ENCODE assay signal across 8 cellular contexts in genomic region chrX:154486052-154486395, GRCh38. TPM values are rescaled to one million over a fixed set of nuclear protein-coding genes. Genes with fewer than 3 reads are reported as not detected.
DNase-seq lines count a peak whose midpoint lies in the region; ATAC-seq and TF ChIP-seq lines count a peak whose summit lies in the region.

No MANE protein-coding gene starts in this region.

- no peaks in the 10 kb centered on the region for H3K9me3 Mint-ChIP-seq in CD4-positive, CD25-positive, alpha-beta regulatory T cell

- H3K4me1 ChIP-seq in CD4-positive, CD25-positive, alpha-beta regulatory T cell (ENCODE audit: control insufficient read depth, insufficient read depth, low read length, poor library complexity, severe bottlenecking), result peaks cover 32% of the 10 kb centered on the region
- peaks cover 66% of the 10 kb centered on the region for H3K4me1 ChIP-seq in Karpas-422 (ENCODE audit: low read length)
- H3K4me1 ChIP-seq in adrenal gland (replicated peaks in 1 of 2), result peaks cover 5 to 14% of the 10 kb centered on the region in 2 donors

- no peak overlapping the region for H3K27ac Mint-ChIP-seq in CD4-positive, CD25-positive, alpha-beta regulatory T cell

- no peaks in the 10 kb centered on the region for H3K27me3 Mint-ChIP-seq in CD4-positive, CD25-positive, alpha-beta regulatory T cell

- no peak overlapping the region for H3K4me3 ChIP-seq in CD4-positive, CD25-positive, alpha-beta regulatory T cell (ENCODE audit: low read depth, low read length)
- peak overlapping the region; percentile 78 for H3K4me3 ChIP-seq in Karpas-422 (ENCODE audit: low read length)
- peak overlapping the region in 3 of 4 donors; percentile 32 to 73 (median 32) for H3K4me3 ChIP-seq in adrenal gland
- peak overlapping the region; percentile 44 for H3K4me3 ChIP-seq in iPS-18c (ENCODE audit: insufficient read depth, low read depth, low read length)

- peak in 1 of 2 donors; percentile 8 for ATAC-seq in CD4-positive, CD25-positive, alpha-beta regulatory T cell (ENCODE audit: low read depth in 2 of 2)
- ATAC-seq in HG03280 (IDR thresholded peaks at IDR 0.05; ENCODE audit: unreplicated experiment), result no peak

- H2AFZ ChIP-seq in Karpas-422 (ENCODE audit: low read length), result no peak overlapping the region

- peak overlapping the region; percentile 81 for H3K4me2 ChIP-seq in Karpas-422 (ENCODE audit: low read depth, low read length, poor library complexity, severe bottlenecking)

- H3K4me1 Mint-ChIP-seq in CD4-positive, CD25-positive, alpha-beta regulatory T cell, result peaks cover 0 to 52% (median 9%) of the 10 kb centered on the region in 4 donors

- peaks cover 32% of the 10 kb centered on the region for H3K79me2 ChIP-seq in Karpas-422 (ENCODE audit: low read length)

- H3K9ac ChIP-seq in Karpas-422 (ENCODE audit: low read length), result peak overlapping the region; percentile 94

- peak; percentile 17 to 54 (median 26) for DNase-seq in CD4-positive, CD25-positive, alpha-beta regulatory T cell
- DNase-seq in Karpas-422 (peak; percentile 69), adrenal gland (peak; percentile 52 to 75 (median 69)), NCI-H524 (lab: John Stamatoyannopoulos, UW) (no peak), T1000 (lab: John Stamatoyannopoulos, UW) (no peak)
- DNase-seq in stimulated activated CD4-positive, alpha-beta T cell treated with anti-CD3 and anti-CD28 coated beads, Interleukin-4, amount 100 ng/mL, for 24 hours, result peak; percentile 12

- peak overlapping the region in 2 of 4 donors; percentile 29 to 56 for H3K4me3 Mint-ChIP-seq in CD4-positive, CD25-positive, alpha-beta regulatory T cell

- H3K9me2 ChIP-seq in Karpas-422 (replicated peaks; ENCODE audit: insufficient read depth, low read length), result no peaks in the 10 kb centered on the region

- no peaks in the 10 kb centered on the region; the same call in 1 of the 2 replicates for H4K20me1 ChIP-seq in Karpas-422 (ENCODE audit: insufficient read depth, low read depth, low read length)

- no peaks in the 10 kb centered on the region for H3K36me3 Mint-ChIP-seq in CD4-positive, CD25-positive, alpha-beta regulatory T cell

- peak in 1 of 2 donors; percentile 39 for TF ChIP-seq POLR2A in adrenal gland (IDR thresholded peaks at IDR 0.05)

- no peaks in the 10 kb centered on the region for H3K27me3 ChIP-seq in CD4-positive, CD25-positive, alpha-beta regulatory T cell (ENCODE audit: control insufficient read depth, insufficient read depth, low read length)
- no peaks in the 10 kb centered on the region for H3K27me3 ChIP-seq in Karpas-422 (ENCODE audit: low read length)
- H3K27me3 ChIP-seq in adrenal gland, result no peaks in the 10 kb centered on the region

- H3K36me3 ChIP-seq in CD4-positive, CD25-positive, alpha-beta regulatory T cell (ENCODE audit: control insufficient read depth, insufficient read depth, low read length), result peaks cover 3% of the 10 kb centered on the region
- H3K36me3 ChIP-seq in Karpas-422 (ENCODE audit: insufficient read depth, low read length) (peaks cover 4% of the 10 kb centered on the region; the same call in 1 of the 2 replicates), adrenal gland (replicated peaks in 1 of 2) (no peaks in the 10 kb centered on the region)

- WGBS in adrenal gland, 4 donors, result 1 to 43% (median 38%) methylated on average over 13 to 35 of the region's 35 CpGs; no CpG with 5 or more reads in 1 of the 4 donors

- no peaks in the 10 kb centered on the region for H3K9me3 ChIP-seq in CD4-positive, CD25-positive, alpha-beta regulatory T cell (ENCODE audit: control insufficient read depth in 2 of 2, low read length in 2 of 2)
- H3K9me3 ChIP-seq in Karpas-422 (ENCODE audit: low read length), result no peaks in the 10 kb centered on the region
- no peaks in the 10 kb centered on the region for H3K9me3 ChIP-seq in adrenal gland (replicated peaks in 1 of 3)
- H3K9me3 ChIP-seq in iPS-18c (ENCODE audit: control insufficient read depth, insufficient read depth, low read length), result peaks cover 18% of the 10 kb centered on the region

- intact Hi-C loops in adrenal gland (cut with DNase I), result no loop called here

- H3K27ac ChIP-seq in CD4-positive, CD25-positive, alpha-beta regulatory T cell (ENCODE audit: insufficient read depth, low read length, poor library complexity, severe bottlenecking), result peak overlapping the region; percentile 55
- peak overlapping the region; percentile 75 for H3K27ac ChIP-seq in Karpas-422 (ENCODE audit: low read length)
- H3K27ac ChIP-seq in adrenal gland, result peak overlapping the region; percentile 53 to 93 (median 74)

- TF ChIP-seq CTCF in adrenal gland (IDR thresholded peaks at IDR 0.05), result no peak

RNA-seq across cellular contexts. Expression of gene UBL4A, which starts 0.4 kb away (rescaled TPM):
- 12.5 TPM for total RNA-seq in CD4-positive, CD25-positive, alpha-beta regulatory T cell
- polyA plus RNA-seq in CD4-positive, CD25-positive, alpha-beta regulatory T cell, result 10 to 100 TPM; 51.8 to 59.5 (median 55.0) TPM
- total RNA-seq in Karpas-422 (2014; rRNA removed; shearing (Covaris generic); ENCODE audit: low replicate concordance), result 30.4 and 52.2 TPM in 2 replicates
- total RNA-seq in adrenal gland, result 10 to 100 TPM; 36.4 to 95.6 (median 55.4) TPM
- 10 to 100 TPM; 18.3 to 31.1 (median 23.6) TPM for polyA plus RNA-seq in adrenal gland

RNA-seq across cellular contexts. Expression of gene SLC10A3, which starts 4.4 kb away (rescaled TPM):
- total RNA-seq in CD4-positive, CD25-positive, alpha-beta regulatory T cell, result 18.4 TPM
- polyA plus RNA-seq in CD4-positive, CD25-positive, alpha-beta regulatory T cell, result 10 to 100 TPM; 32.8 to 40.2 (median 36.7) TPM
- total RNA-seq in Karpas-422 (2014; rRNA removed; shearing (Covaris generic); ENCODE audit: low replicate concordance), result 30.5 and 32.1 TPM in 2 replicates
- total RNA-seq in adrenal gland, result 10 to 100 TPM; 25.7 to 33.4 (median 28.7) TPM
- polyA plus RNA-seq in adrenal gland, result 10 to 100 TPM in 2 of 3 donors, 1 to 10 TPM in 1; 8.7 to 24.2 (median 23.2) TPM

RNA-seq across cellular contexts. Expression of gene LAGE3, which starts 6.9 kb away (rescaled TPM):
- total RNA-seq in CD4-positive, CD25-positive, alpha-beta regulatory T cell, result 8.9 TPM
- polyA plus RNA-seq in CD4-positive, CD25-positive, alpha-beta regulatory T cell, result 10 to 100 TPM; 39.5 to 47.9 (median 43.3) TPM
- total RNA-seq in Karpas-422 (2014; rRNA removed; shearing (Covaris generic); ENCODE audit: low replicate concordance), result 51.8 and 73.5 TPM in 2 replicates
- total RNA-seq in adrenal gland, result 10 to 100 TPM; 22.5 to 72.5 (median 50.8) TPM
- 10 to 100 TPM; 11.3 to 24.0 (median 12.0) TPM for polyA plus RNA-seq in adrenal gland

RNA-seq across cellular contexts. Expression of gene PLXNA3, which starts 27.9 kb away (rescaled TPM):
- total RNA-seq in CD4-positive, CD25-positive, alpha-beta regulatory T cell, result 64.6 TPM
- polyA plus RNA-seq in CD4-positive, CD25-positive, alpha-beta regulatory T cell, result 1 to 10 TPM in 1 of 4 donors, under 1 TPM in 3; 0.32 to 1.8 (median 0.34) TPM
- 7.2 and 15.8 TPM in 2 replicates for total RNA-seq in Karpas-422 (2014; rRNA removed; shearing (Covaris generic); ENCODE audit: low replicate concordance)
- total RNA-seq in adrenal gland, result 10 to 100 TPM in 7 of 8 donors, 1 to 10 TPM in 1; 8.2 to 46.3 (median 24.5) TPM
- polyA plus RNA-seq in adrenal gland, result 10 to 100 TPM; 22.3 to 83.6 (median 27.4) TPM

RNA-seq across cellular contexts. Expression of gene FAM3A, which starts 30.0 kb away (rescaled TPM):
- total RNA-seq in CD4-positive, CD25-positive, alpha-beta regulatory T cell, result 28.2 TPM
- 10 to 100 TPM; 13.4 to 21.5 (median 19.0) TPM for polyA plus RNA-seq in CD4-positive, CD25-positive, alpha-beta regulatory T cell
- total RNA-seq in Karpas-422 (2014; rRNA removed; shearing (Covaris generic); ENCODE audit: low replicate concordance), result 14.0 and 36.4 TPM in 2 replicates
- total RNA-seq in adrenal gland, result 10 to 100 TPM; 42.9 to 77.1 (median 50.6) TPM
- 100 to 1,000 TPM in 1 of 3 donors, 10 to 100 TPM in 2; 13.5 to 115 (median 92.8) TPM for polyA plus RNA-seq in adrenal gland

Comparison
In these comparisons a context has a peak if more than half of its experiments do, and no peak if none do; other contexts are left out.
1. DNase-seq: peak in CD4-positive, CD25-positive, alpha-beta regulatory T cell (3 of 3), Karpas-422 (single experiment), adrenal gland (7 of 7) and stimulated activated CD4-positive, alpha-beta T cell treated with anti-CD3 and anti-CD28 coated beads, Interleukin-4, amount 100 ng/mL, for 24 hours (single experiment); none in NCI-H524 (0 of 2) and T1000 (single experiment).
2. Peak in every context shown above with its lines, with median percentiles within 50 percentile points of each other: H3K27ac ChIP-seq.